In genomic region chr1:42456010-42456753, GRCh38 we compare ENCODE assay signal across 1 cellular context.
A peak's percentile ranks its signal among the peaks of the same experiment; 100 is the strongest.
TF ChIP-seq lines count a peak whose summit lies in the region.

PPCS (plus strand) TSS chr1:42456543; CDS start chr1:42456566, 23 bp downstream.
ZMYND12 (minus strand) TSS chr1:42456022; CDS start chr1:42455997, 25 bp downstream.

TF ChIP-seq in HepG2, 621 proteins besides CTCF, POLR2A, EP300 and RAD21 (continued from another document and continues in another):
- TF ChIP-seq AFF4 (CRISPR knock-in tag; IDR thresholded peaks at IDR 0.05) (no peak), FOSL2 (CRISPR knock-in tag; IDR thresholded peaks at IDR 0.05) (peak; percentile 2; the same call in 1 of the 2 replicates), NFKB2 (CRISPR knock-in tag; IDR thresholded peaks at IDR 0.05; ENCODE audit: borderline replicate concordance) (peak; percentile 48; the same call in 1 of the 2 replicates), E2F5 (CRISPR knock-in tag; conservative IDR thresholded peaks at IDR 0.05) (peak; percentile 62; the same call in 1 of the 2 replicates), ZNF234 (CRISPR knock-in tag; conservative IDR thresholded peaks at IDR 0.05) (no peak), AHR (CRISPR knock-in tag; IDR thresholded peaks at IDR 0.05) (no peak), MYPOP (CRISPR knock-in tag; IDR thresholded peaks at IDR 0.05) (peak; percentile 80), FOXM1 (CRISPR knock-in tag; IDR thresholded peaks at IDR 0.05) (peak; percentile 6; the same call in 1 of the 2 replicates), ZNF761 (CRISPR knock-in tag; conservative IDR thresholded peaks at IDR 0.05) (peak; percentile 42; the same call in 1 of the 2 replicates), ZNF83 (CRISPR knock-in tag; IDR thresholded peaks at IDR 0.05; ENCODE audit: borderline replicate concordance) (no peak), ZNF614 (CRISPR knock-in tag; IDR thresholded peaks at IDR 0.05; ENCODE audit: borderline replicate concordance) (no peak; the same call in 1 of the 2 replicates), ZNF552 (CRISPR knock-in tag; IDR thresholded peaks at IDR 0.05; ENCODE audit: borderline replicate concordance) (peak; percentile 96; the same call in 1 of the 2 replicates), FOXO1 (CRISPR knock-in tag; IDR thresholded peaks at IDR 0.05) (peak; percentile 37; the same call in 1 of the 2 replicates), ZNF513 (CRISPR knock-in tag; conservative IDR thresholded peaks at IDR 0.05) (no peak), ZNF33A (CRISPR knock-in tag; IDR thresholded peaks at IDR 0.05; ENCODE audit: borderline replicate concordance) (peak; percentile 97), MAZ (IDR thresholded peaks at IDR 0.05; ENCODE audit: borderline replicate concordance, low read depth, low read length) (no peak), MAZ (CRISPR knock-in tag; IDR thresholded peaks at IDR 0.05; ENCODE audit: low read depth) (peak; percentile 64; the same call in 1 of the 2 replicates), DDIT3 (CRISPR knock-in tag; IDR thresholded peaks at IDR 0.05) (no peak), EED (CRISPR knock-in tag; IDR thresholded peaks at IDR 0.05) (peak; percentile 73; the same call in 1 of the 2 replicates), PATZ1 (CRISPR knock-in tag; IDR thresholded peaks at IDR 0.05) (no peak), ZNF451 (CRISPR knock-in tag; IDR thresholded peaks at IDR 0.05) (no peak), TMF1 (CRISPR knock-in tag; IDR thresholded peaks at IDR 0.05; ENCODE audit: low read depth) (peak; percentile 46; the same call in 1 of the 2 replicates), ZNF432 (CRISPR knock-in tag; IDR thresholded peaks at IDR 0.05; ENCODE audit: borderline replicate concordance) (no peak), RBM39 (IDR thresholded peaks at IDR 0.05; ENCODE audit: low read depth, low read length, poor library complexity, severe bottlenecking) (no peak), JUNB (CRISPR knock-in tag; IDR thresholded peaks at IDR 0.05; ENCODE audit: borderline replicate concordance) (0 out of 2 replicates have a peak, but pooled peaks have one; percentile 33), ZNF772 (CRISPR knock-in tag; IDR thresholded peaks at IDR 0.05) (peak; percentile 84), SOX5 (CRISPR knock-in tag; IDR thresholded peaks at IDR 0.05; ENCODE audit: borderline replicate concordance) (peak; percentile 3; the same call in 1 of the 2 replicates), ZNF766 (CRISPR knock-in tag; IDR thresholded peaks at IDR 0.05; ENCODE audit: borderline replicate concordance) (no peak), ZNF747 (CRISPR knock-in tag; IDR thresholded peaks at IDR 0.05; ENCODE audit: borderline replicate concordance) (peak; percentile 88; the same call in 1 of the 2 replicates), JUN (CRISPR knock-in tag; IDR thresholded peaks at IDR 0.05) (no peak), ZNF773 (CRISPR knock-in tag; IDR thresholded peaks at IDR 0.05; ENCODE audit: borderline replicate concordance) (peak; percentile 39; the same call in 1 of the 2 replicates), ZNF570 (CRISPR knock-in tag; IDR thresholded peaks at IDR 0.05; ENCODE audit: borderline replicate concordance) (0 out of 2 replicates have a peak, but pooled peaks have one; percentile 36), CBX5 (CRISPR knock-in tag; IDR thresholded peaks at IDR 0.05; ENCODE audit: borderline replicate concordance) (peak; percentile 6; the same call in 1 of the 2 replicates), GABPB1 (CRISPR knock-in tag; IDR thresholded peaks at IDR 0.05) (peak; percentile 88), ZNF543 (CRISPR knock-in tag; IDR thresholded peaks at IDR 0.05) (peak; percentile 81), DRAP1 (CRISPR knock-in tag; IDR thresholded peaks at IDR 0.05) (peak; percentile 51), ZNF687 (CRISPR knock-in tag; IDR thresholded peaks at IDR 0.05) (peak; percentile 91), ZNF709 (CRISPR knock-in tag; IDR thresholded peaks at IDR 0.05) (peak; percentile 72)
- TF ChIP-seq, protein P1, sequence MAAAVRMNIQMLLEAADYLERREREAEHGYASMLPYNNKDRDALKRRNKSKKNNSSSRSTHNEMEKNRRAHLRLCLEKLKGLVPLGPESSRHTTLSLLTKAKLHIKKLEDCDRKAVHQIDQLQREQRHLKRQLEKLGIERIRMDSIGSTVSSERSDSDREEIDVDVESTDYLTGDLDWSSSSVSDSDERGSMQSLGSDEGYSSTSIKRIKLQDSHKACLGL (CRISPR knock-in tag; IDR thresholded peaks at IDR 0.05) = peak; percentile 85; the same call in 1 of the 2 replicates
- TF ChIP-seq, protein P2, sequence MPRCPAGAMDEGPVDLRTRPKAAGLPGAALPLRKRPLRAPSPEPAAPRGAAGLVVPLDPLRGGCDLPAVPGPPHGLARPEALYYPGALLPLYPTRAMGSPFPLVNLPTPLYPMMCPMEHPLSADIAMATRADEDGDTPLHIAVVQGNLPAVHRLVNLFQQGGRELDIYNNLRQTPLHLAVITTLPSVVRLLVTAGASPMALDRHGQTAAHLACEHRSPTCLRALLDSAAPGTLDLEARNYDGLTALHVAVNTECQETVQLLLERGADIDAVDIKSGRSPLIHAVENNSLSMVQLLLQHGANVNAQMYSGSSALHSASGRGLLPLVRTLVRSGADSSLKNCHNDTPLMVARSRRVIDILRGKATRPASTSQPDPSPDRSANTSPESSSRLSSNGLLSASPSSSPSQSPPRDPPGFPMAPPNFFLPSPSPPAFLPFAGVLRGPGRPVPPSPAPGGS (CRISPR knock-in tag; IDR thresholded peaks at IDR 0.05) = peak; percentile 50; the same call in 1 of the 2 replicates
- TF ChIP-seq, protein P3, sequence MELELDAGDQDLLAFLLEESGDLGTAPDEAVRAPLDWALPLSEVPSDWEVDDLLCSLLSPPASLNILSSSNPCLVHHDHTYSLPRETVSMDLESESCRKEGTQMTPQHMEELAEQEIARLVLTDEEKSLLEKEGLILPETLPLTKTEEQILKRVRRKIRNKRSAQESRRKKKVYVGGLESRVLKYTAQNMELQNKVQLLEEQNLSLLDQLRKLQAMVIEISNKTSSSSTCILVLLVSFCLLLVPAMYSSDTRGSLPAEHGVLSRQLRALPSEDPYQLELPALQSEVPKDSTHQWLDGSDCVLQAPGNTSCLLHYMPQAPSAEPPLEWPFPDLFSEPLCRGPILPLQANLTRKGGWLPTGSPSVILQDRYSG (CRISPR knock-in tag; IDR thresholded peaks at IDR 0.05) = peak; percentile 60; the same call in 1 of the 2 replicates
- TF ChIP-seq, protein P4, sequence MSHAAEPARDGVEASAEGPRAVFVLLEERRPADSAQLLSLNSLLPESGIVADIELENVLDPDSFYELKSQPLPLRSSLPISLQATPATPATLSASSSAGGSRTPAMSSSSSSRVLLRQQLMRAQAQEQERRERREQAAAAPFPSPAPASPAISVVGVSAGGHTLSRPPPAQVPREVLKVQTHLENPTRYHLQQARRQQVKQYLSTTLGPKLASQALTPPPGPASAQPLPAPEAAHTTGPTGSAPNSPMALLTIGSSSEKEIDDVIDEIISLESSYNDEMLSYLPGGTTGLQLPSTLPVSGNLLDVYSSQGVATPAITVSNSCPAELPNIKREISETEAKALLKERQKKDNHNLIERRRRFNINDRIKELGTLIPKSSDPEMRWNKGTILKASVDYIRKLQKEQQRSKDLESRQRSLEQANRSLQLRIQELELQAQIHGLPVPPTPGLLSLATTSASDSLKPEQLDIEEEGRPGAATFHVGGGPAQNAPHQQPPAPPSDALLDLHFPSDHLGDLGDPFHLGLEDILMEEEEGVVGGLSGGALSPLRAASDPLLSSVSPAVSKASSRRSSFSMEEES (CRISPR knock-in tag; IDR thresholded peaks at IDR 0.05) = peak; percentile 47
